ENCODE assay signal across 3 cellular contexts in the genomic region with DNA sequence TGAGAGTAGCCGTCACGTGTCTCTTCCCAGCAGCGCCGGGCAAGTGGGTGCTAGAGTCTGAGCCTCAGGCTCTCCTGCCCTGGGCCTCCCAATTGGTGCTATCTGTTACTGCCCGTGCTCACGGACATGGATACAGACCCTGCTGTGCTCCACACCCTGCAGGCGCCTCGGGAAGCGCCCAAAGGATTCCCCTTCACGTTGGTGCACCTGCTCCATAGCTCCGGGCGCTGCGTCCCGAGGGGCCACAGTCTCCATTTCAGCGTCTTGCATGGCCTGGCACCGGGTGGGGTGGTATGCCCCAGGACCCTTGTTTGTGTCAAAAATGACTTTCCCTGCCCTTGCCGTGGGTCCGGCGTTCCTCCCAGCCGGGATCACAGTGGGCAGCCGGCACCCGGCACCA.
TF ChIP-seq lines count a peak whose summit lies in the region.

No MANE protein-coding gene starts in this region.

TF ChIP-seq in GM12891, 5 proteins besides CTCF, POLR2A, EP300 and RAD21:
- peak; percentile 17; the same call in 1 of the 2 replicates for TF ChIP-seq POLR2AphosphoS5 (IDR thresholded peaks at IDR 0.05; ENCODE audit: low read depth, low read length)
- no peak for TF ChIP-seq TAF1 (IDR thresholded peaks at IDR 0.05; ENCODE audit: low read depth, low read length)
- TF ChIP-seq PAX5 (IDR thresholded peaks at IDR 0.05; ENCODE audit: insufficient read depth, low read length, severe bottlenecking) = no peak

TF ChIP-seq in GM12878, 131 proteins besides CTCF, POLR2A, EP300 and RAD21:
- no peak for TF ChIP-seq MTA2 (IDR thresholded peaks at IDR 0.05; ENCODE audit: low read depth)
- TF ChIP-seq CHD4 (IDR thresholded peaks at IDR 0.05) = no peak
- TF ChIP-seq CHD1 (IDR thresholded peaks at IDR 0.05; ENCODE audit: low read depth, low read length) = no peak
- no peak for TF ChIP-seq CREM (IDR thresholded peaks at IDR 0.05; ENCODE audit: low read depth)
- TF ChIP-seq BACH1 (IDR thresholded peaks at IDR 0.05; ENCODE audit: borderline replicate concordance) = no peak
- no peak for TF ChIP-seq SREBF2 (IDR thresholded peaks at IDR 0.05; ENCODE audit: low read length)
- TF ChIP-seq HDGF (IDR thresholded peaks at IDR 0.05) = no peak
- no peak for TF ChIP-seq KAT2A (conservative IDR thresholded peaks at IDR 0.05; ENCODE audit: control insufficient read depth, low read depth, low read length)
- no peak for TF ChIP-seq SMC3 (IDR thresholded peaks at IDR 0.05; ENCODE audit: borderline replicate concordance, low read length)

TF ChIP-seq in HepG2, 621 proteins besides CTCF, POLR2A, EP300 and RAD21:
- TF ChIP-seq AGO2 (optimal IDR thresholded peaks at IDR 0.05; ENCODE audit: low read depth, low read length) (peak; percentile 92), RBM39 (IDR thresholded peaks at IDR 0.05; ENCODE audit: low read depth, low read length, poor library complexity, severe bottlenecking) (no peak), ZNF460 (CRISPR knock-in tag; IDR thresholded peaks at IDR 0.05; ENCODE audit: borderline replicate concordance) (no peak), ZNF775 (CRISPR knock-in tag; IDR thresholded peaks at IDR 0.05; ENCODE audit: borderline replicate concordance) (no peak), CENPT (CRISPR knock-in tag; IDR thresholded peaks at IDR 0.05; ENCODE audit: low read depth) (no peak), HNRNPLL (IDR thresholded peaks at IDR 0.05; ENCODE audit: low read depth, low read length, poor library complexity, severe bottlenecking) (no peak), RBM22 (optimal IDR thresholded peaks at IDR 0.05; ENCODE audit: low read length) (peak; percentile 1)
- TF ChIP-seq, protein P1, sequence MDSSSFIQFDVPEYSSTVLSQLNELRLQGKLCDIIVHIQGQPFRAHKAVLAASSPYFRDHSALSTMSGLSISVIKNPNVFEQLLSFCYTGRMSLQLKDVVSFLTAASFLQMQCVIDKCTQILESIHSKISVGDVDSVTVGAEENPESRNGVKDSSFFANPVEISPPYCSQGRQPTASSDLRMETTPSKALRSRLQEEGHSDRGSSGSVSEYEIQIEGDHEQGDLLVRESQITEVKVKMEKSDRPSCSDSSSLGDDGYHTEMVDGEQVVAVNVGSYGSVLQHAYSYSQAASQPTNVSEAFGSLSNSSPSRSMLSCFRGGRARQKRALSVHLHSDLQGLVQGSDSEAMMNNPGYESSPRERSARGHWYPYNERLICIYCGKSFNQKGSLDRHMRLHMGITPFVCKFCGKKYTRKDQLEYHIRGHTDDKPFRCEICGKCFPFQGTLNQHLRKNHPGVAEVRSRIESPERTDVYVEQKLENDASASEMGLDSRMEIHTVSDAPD (CRISPR knock-in tag; IDR thresholded peaks at IDR 0.05) = no peak
- TF ChIP-seq, protein P2, sequence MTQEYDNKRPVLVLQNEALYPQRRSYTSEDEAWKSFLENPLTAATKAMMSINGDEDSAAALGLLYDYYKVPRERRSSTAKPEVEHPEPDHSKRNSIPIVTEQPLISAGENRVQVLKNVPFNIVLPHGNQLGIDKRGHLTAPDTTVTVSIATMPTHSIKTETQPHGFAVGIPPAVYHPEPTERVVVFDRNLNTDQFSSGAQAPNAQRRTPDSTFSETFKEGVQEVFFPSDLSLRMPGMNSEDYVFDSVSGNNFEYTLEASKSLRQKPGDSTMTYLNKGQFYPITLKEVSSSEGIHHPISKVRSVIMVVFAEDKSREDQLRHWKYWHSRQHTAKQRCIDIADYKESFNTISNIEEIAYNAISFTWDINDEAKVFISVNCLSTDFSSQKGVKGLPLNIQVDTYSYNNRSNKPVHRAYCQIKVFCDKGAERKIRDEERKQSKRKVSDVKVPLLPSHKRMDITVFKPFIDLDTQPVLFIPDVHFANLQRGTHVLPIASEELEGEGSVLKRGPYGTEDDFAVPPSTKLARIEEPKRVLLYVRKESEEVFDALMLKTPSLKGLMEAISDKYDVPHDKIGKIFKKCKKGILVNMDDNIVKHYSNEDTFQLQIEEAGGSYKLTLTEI (CRISPR knock-in tag; conservative IDR thresholded peaks at IDR 0.05) = no peak
- TF ChIP-seq, protein P3, sequence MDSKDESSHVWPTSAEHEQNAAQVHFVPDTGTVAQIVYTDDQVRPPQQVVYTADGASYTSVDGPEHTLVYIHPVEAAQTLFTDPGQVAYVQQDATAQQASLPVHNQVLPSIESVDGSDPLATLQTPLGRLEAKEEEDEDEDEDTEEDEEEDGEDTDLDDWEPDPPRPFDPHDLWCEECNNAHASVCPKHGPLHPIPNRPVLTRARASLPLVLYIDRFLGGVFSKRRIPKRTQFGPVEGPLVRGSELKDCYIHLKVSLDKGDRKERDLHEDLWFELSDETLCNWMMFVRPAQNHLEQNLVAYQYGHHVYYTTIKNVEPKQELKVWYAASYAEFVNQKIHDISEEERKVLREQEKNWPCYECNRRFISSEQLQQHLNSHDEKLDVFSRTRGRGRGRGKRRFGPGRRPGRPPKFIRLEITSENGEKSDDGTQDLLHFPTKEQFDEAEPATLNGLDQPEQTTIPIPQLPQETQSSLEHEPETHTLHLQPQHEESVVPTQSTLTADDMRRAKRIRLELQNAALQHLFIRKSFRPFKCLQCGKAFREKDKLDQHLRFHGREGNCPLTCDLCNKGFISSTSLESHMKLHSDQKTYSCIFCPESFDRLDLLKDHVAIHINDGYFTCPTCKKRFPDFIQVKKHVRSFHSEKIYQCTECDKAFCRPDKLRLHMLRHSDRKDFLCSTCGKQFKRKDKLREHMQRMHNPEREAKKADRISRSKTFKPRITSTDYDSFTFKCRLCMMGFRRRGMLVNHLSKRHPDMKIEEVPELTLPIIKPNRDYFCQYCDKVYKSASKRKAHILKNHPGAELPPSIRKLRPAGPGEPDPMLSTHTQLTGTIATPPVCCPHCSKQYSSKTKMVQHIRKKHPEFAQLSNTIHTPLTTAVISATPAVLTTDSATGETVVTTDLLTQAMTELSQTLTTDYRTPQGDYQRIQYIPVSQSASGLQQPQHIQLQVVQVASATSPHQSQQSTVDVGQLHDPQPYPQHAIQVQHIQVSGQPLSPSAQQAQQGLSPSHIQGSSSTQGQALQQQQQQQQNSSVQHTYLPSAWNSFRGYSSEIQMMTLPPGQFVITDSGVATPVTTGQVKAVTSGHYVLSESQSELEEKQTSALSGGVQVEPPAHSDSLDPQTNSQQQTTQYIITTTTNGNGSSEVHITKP (CRISPR knock-in tag; IDR thresholded peaks at IDR 0.05; ENCODE audit: low read depth) = no peak
- TF ChIP-seq, protein P4, sequence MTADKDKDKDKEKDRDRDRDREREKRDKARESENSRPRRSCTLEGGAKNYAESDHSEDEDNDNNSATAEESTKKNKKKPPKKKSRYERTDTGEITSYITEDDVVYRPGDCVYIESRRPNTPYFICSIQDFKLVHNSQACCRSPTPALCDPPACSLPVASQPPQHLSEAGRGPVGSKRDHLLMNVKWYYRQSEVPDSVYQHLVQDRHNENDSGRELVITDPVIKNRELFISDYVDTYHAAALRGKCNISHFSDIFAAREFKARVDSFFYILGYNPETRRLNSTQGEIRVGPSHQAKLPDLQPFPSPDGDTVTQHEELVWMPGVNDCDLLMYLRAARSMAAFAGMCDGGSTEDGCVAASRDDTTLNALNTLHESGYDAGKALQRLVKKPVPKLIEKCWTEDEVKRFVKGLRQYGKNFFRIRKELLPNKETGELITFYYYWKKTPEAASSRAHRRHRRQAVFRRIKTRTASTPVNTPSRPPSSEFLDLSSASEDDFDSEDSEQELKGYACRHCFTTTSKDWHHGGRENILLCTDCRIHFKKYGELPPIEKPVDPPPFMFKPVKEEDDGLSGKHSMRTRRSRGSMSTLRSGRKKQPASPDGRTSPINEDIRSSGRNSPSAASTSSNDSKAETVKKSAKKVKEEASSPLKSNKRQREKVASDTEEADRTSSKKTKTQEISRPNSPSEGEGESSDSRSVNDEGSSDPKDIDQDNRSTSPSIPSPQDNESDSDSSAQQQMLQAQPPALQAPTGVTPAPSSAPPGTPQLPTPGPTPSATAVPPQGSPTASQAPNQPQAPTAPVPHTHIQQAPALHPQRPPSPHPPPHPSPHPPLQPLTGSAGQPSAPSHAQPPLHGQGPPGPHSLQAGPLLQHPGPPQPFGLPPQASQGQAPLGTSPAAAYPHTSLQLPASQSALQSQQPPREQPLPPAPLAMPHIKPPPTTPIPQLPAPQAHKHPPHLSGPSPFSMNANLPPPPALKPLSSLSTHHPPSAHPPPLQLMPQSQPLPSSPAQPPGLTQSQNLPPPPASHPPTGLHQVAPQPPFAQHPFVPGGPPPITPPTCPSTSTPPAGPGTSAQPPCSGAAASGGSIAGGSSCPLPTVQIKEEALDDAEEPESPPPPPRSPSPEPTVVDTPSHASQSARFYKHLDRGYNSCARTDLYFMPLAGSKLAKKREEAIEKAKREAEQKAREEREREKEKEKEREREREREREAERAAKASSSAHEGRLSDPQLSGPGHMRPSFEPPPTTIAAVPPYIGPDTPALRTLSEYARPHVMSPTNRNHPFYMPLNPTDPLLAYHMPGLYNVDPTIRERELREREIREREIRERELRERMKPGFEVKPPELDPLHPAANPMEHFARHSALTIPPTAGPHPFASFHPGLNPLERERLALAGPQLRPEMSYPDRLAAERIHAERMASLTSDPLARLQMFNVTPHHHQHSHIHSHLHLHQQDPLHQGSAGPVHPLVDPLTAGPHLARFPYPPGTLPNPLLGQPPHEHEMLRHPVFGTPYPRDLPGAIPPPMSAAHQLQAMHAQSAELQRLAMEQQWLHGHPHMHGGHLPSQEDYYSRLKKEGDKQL (CRISPR knock-in tag; IDR thresholded peaks at IDR 0.05; ENCODE audit: low read depth) = no peak
TF ChIP-seq in HepG2: peak in this region for 2.
